Comparison of ENCODE assay signal across 21 cellular contexts in genomic region chr5:95244479-95244878, GRCh38. TPM values are rescaled to one million over a fixed set of nuclear protein-coding genes. Genes with fewer than 3 reads are reported as not detected.
DNase-seq lines count a peak whose midpoint lies in the region; ATAC-seq and TF ChIP-seq lines count a peak whose summit lies in the region.
"Had no signal": no experiment of that assay in that cellular context is flagged by ENCODE, and none has a peak within 500 bp of the region (broad histone marks: within the 10 kb centered on the region; RNA-seq: fewer than 3 reads in every experiment).

No MANE protein-coding gene starts in this region.

- H3K4me1 Mint-ChIP-seq in WTC11: no peaks in the 10 kb centered on the region
- H3K4me1 Mint-ChIP-seq: T-helper 17 cell had no signal

- ATAC-seq in WTC11 (peak; percentile 51; the same call in 1 of the 2 replicates), lower lobe of right lung (no peak)
- ATAC-seq: CD8-positive, alpha-beta T cell; T-helper 17 cell had no signal

- H3K9me3 Mint-ChIP-seq in WTC11: peaks cover 18% of the 10 kb centered on the region

- POLR2A ChIA-PET in WTC11 (lab: Charles Lee): no interaction called here

- no peaks in the 10 kb centered on the region for H3K36me3 ChIP-seq in adrenal gland (replicated peaks in 1 of 2)
- H3K36me3 ChIP-seq in lower lobe of right lung: no peaks in the 10 kb centered on the region
- H3K36me3 ChIP-seq: BLaER1 treated with 17β-estradiol and CSF1 and Interleukin-3, amounts not matched to agents 10 nM and 100 nM; SJSA1 had no signal

- CTCF ChIA-PET in WTC11 (lab: Charles Lee): interaction anchor here (1.6 kb wide), 1 partner anchor 276 kb away, joined by 6 read pairs; no protein-coding TSS in a partner anchor

- DNase-seq in Ammon's horn (ENCODE audit: low spot score) (peak; percentile 32), ELF-1 (ENCODE audit: low read depth, low spot score) (peak; percentile 22), NCI-H524 treated with DMSO at 0.1 percent for 48 hours (lab: John Stamatoyannopoulos, UW) (peak; percentile 52), WTC11 (ENCODE audit: low spot score) (no peak), adrenal gland (no peak), lower lobe of right lung (no peak), mucosa of gallbladder (ENCODE audit: low spot score) (no peak)
- DNase-seq: Calu3; CD8-positive, alpha-beta T cell; DND-41; GDM1; HCEC 1CT; NCI-H1092 treated with DMSO at 0.1 percent for 48 hours; NCI-H1694; NCI-H2081 treated with DMSO at 0.1 percent for 48 hours; NCI-H226; NCI-H774; T-helper 17 cell had no signal

- H3K4me1 ChIP-seq in adrenal gland (replicated peaks in 1 of 2) (no peaks in the 10 kb centered on the region), lower lobe of right lung (no peaks in the 10 kb centered on the region)
- H3K4me1 ChIP-seq: A549, SJSA1 had no signal

- no peak overlapping the region for H3K27ac Mint-ChIP-seq in WTC11
- H3K27ac Mint-ChIP-seq: CD8-positive, alpha-beta T cell; T-helper 17 cell had no signal

- TF ChIP-seq POLR2A in adrenal gland (IDR thresholded peaks at IDR 0.05): no peak

- 41 to 73% (median 67%) methylated on average over 4 to 8 of the region's 8 CpGs for WGBS in adrenal gland, 4 donors

- H3K27me3 ChIP-seq in adrenal gland: no peaks in the 10 kb centered on the region
- no peaks in the 10 kb centered on the region for H3K27me3 ChIP-seq in lower lobe of right lung (ENCODE audit: low read depth)
- H3K27me3 ChIP-seq: BLaER1 treated with 17β-estradiol and CSF1 and Interleukin-3, amounts not matched to agents 10 nM and 100 nM; SJSA1 had no signal

- no peaks in the 10 kb centered on the region for H3K27me3 Mint-ChIP-seq in WTC11 (ENCODE audit: low read depth)
- H3K27me3 Mint-ChIP-seq: T-helper 17 cell had no signal

- H3K4me3 Mint-ChIP-seq in WTC11: no peak overlapping the region
- H3K4me3 Mint-ChIP-seq: CD8-positive, alpha-beta T cell; T-helper 17 cell had no signal

- H3K27ac ChIP-seq in adrenal gland: no peak overlapping the region
- H3K27ac ChIP-seq in lower lobe of right lung: no peak overlapping the region
- H3K27ac ChIP-seq: A549; BLaER1 treated with 17β-estradiol and CSF1 and Interleukin-3, amounts not matched to agents 10 nM and 100 nM; SJSA1 had no signal

- no peaks in the 10 kb centered on the region for H3K9me3 ChIP-seq in adrenal gland (replicated peaks in 1 of 3)
- no peaks in the 10 kb centered on the region for H3K9me3 ChIP-seq in lower lobe of right lung
- H3K9me3 ChIP-seq: A549; BLaER1 treated with 17β-estradiol and CSF1 and Interleukin-3, amounts not matched to agents 10 nM and 100 nM; SJSA1 had no signal

- no peak for TF ChIP-seq CTCF in WTC11 (IDR thresholded peaks at IDR 0.05)
- no peak for TF ChIP-seq CTCF in adrenal gland (IDR thresholded peaks at IDR 0.05)
- no peak for TF ChIP-seq CTCF in lower lobe of right lung (IDR thresholded peaks at IDR 0.05)

- no peak overlapping the region for H3K4me3 ChIP-seq in adrenal gland
- no peak overlapping the region for H3K4me3 ChIP-seq in lower lobe of right lung
- H3K4me3 ChIP-seq: A549; BLaER1 treated with 17β-estradiol and CSF1 and Interleukin-3, amounts not matched to agents 10 nM and 100 nM; SJSA1 had no signal

- intact Hi-C loops in adrenal gland (cut with DNase I) (no loop called here), lower lobe of right lung (cut with DNase I) (no loop called here)

- H3K36me3 Mint-ChIP-seq in WTC11: no peaks in the 10 kb centered on the region
- H3K36me3 Mint-ChIP-seq: CD8-positive, alpha-beta T cell had no signal

TF ChIP-seq in WTC11, 78 proteins besides CTCF, POLR2A, EP300 and RAD21:
- TF ChIP-seq ZNF121 (CRISPR knock-in tag; IDR thresholded peaks at IDR 0.05): no peak
- no peak for TF ChIP-seq KAT7 (CRISPR knock-in tag; IDR thresholded peaks at IDR 0.05; ENCODE audit: borderline replicate concordance)
- TF ChIP-seq, protein P1, sequence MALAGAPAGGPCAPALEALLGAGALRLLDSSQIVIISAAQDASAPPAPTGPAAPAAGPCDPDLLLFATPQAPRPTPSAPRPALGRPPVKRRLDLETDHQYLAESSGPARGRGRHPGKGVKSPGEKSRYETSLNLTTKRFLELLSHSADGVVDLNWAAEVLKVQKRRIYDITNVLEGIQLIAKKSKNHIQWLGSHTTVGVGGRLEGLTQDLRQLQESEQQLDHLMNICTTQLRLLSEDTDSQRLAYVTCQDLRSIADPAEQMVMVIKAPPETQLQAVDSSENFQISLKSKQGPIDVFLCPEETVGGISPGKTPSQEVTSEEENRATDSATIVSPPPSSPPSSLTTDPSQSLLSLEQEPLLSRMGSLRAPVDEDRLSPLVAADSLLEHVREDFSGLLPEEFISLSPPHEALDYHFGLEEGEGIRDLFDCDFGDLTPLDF (CRISPR knock-in tag; IDR thresholded peaks at IDR 0.05): no peak
- TF ChIP-seq, protein P2, sequence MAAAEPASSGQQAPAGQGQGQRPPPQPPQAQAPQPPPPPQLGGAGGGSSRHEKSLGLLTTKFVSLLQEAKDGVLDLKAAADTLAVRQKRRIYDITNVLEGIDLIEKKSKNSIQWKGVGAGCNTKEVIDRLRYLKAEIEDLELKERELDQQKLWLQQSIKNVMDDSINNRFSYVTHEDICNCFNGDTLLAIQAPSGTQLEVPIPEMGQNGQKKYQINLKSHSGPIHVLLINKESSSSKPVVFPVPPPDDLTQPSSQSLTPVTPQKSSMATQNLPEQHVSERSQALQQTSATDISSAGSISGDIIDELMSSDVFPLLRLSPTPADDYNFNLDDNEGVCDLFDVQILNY (CRISPR knock-in tag; IDR thresholded peaks at IDR 0.05): no peak
- TF ChIP-seq, protein P3, sequence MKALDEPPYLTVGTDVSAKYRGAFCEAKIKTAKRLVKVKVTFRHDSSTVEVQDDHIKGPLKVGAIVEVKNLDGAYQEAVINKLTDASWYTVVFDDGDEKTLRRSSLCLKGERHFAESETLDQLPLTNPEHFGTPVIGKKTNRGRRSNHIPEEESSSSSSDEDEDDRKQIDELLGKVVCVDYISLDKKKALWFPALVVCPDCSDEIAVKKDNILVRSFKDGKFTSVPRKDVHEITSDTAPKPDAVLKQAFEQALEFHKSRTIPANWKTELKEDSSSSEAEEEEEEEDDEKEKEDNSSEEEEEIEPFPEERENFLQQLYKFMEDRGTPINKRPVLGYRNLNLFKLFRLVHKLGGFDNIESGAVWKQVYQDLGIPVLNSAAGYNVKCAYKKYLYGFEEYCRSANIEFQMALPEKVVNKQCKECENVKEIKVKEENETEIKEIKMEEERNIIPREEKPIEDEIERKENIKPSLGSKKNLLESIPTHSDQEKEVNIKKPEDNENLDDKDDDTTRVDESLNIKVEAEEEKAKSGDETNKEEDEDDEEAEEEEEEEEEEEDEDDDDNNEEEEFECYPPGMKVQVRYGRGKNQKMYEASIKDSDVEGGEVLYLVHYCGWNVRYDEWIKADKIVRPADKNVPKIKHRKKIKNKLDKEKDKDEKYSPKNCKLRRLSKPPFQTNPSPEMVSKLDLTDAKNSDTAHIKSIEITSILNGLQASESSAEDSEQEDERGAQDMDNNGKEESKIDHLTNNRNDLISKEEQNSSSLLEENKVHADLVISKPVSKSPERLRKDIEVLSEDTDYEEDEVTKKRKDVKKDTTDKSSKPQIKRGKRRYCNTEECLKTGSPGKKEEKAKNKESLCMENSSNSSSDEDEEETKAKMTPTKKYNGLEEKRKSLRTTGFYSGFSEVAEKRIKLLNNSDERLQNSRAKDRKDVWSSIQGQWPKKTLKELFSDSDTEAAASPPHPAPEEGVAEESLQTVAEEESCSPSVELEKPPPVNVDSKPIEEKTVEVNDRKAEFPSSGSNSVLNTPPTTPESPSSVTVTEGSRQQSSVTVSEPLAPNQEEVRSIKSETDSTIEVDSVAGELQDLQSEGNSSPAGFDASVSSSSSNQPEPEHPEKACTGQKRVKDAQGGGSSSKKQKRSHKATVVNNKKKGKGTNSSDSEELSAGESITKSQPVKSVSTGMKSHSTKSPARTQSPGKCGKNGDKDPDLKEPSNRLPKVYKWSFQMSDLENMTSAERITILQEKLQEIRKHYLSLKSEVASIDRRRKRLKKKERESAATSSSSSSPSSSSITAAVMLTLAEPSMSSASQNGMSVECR (CRISPR knock-in tag; IDR thresholded peaks at IDR 0.05; ENCODE audit: borderline replicate concordance): no peak
- TF ChIP-seq, protein P4, sequence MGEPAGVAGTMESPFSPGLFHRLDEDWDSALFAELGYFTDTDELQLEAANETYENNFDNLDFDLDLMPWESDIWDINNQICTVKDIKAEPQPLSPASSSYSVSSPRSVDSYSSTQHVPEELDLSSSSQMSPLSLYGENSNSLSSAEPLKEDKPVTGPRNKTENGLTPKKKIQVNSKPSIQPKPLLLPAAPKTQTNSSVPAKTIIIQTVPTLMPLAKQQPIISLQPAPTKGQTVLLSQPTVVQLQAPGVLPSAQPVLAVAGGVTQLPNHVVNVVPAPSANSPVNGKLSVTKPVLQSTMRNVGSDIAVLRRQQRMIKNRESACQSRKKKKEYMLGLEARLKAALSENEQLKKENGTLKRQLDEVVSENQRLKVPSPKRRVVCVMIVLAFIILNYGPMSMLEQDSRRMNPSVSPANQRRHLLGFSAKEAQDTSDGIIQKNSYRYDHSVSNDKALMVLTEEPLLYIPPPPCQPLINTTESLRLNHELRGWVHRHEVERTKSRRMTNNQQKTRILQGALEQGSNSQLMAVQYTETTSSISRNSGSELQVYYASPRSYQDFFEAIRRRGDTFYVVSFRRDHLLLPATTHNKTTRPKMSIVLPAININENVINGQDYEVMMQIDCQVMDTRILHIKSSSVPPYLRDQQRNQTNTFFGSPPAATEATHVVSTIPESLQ (CRISPR knock-in tag; IDR thresholded peaks at IDR 0.05): no peak
- TF ChIP-seq ZNF317 (CRISPR knock-in tag; IDR thresholded peaks at IDR 0.05; ENCODE audit: borderline replicate concordance, low read depth): no peak

RNA-seq across cellular contexts. Expression of gene MCTP1, which starts 40.4 kb away (rescaled TPM):
- total RNA-seq in WTC11 (2021) (3.3 to 5.6 TPM (median 3.6 TPM) in 3 replicates), adrenal gland (10 to 100 TPM in 2 of 8 donors, 1 to 10 TPM in 6; 4.5 to 20.1 (median 6.4) TPM), lower lobe of right lung (38.7 TPM), mucosa of gallbladder (9.9 TPM)
- polyA plus RNA-seq in adrenal gland: 1 to 10 TPM; 1.2 to 2.4 (median 1.5) TPM

Comparison
In these comparisons a context has a peak if more than half of its experiments do, and no peak if none do; other contexts are left out.
1. DNase-seq: peak in Ammon's horn (single experiment), ELF-1 (single experiment) and NCI-H524 treated with DMSO at 0.1 percent for 48 hours (single experiment); none in WTC11 (single experiment), adrenal gland (0 of 7), lower lobe of right lung (single experiment) and mucosa of gallbladder (single experiment).